8 cellular contexts compared by ENCODE assay signal in genomic region chr17:27544350-27545131, GRCh38.
DNase-seq lines count a peak whose midpoint lies in the region; ATAC-seq and TF ChIP-seq lines count a peak whose summit lies in the region.

No MANE protein-coding gene starts in this region.

- DNase-seq in CD8-positive, alpha-beta T cell = peak in 1 of 7 experiments; percentile 17
- DNase-seq in activated CD4-positive, CD25-positive, alpha-beta regulatory T cell treated with anti-CD3 and anti-CD28 coated beads, Interleukin-2, amount 50 U/mL, for 72 hours = peak; percentile 54
- peak in 1 of 9 donors; percentile 78 for DNase-seq in naive thymus-derived CD4-positive, alpha-beta T cell
- DNase-seq in lower lobe of right lung = no peak
- DNase-seq in NCI-H345 treated with DMSO at 0.1 percent for 48 hours (lab: John Stamatoyannopoulos, UW; ENCODE audit: unreplicated experiment) = no peak
- DNase-seq in mucosa of gallbladder (ENCODE audit: low spot score) = no peak

- peak overlapping the region; percentile 37 for H3K27ac Mint-ChIP-seq in CD8-positive, alpha-beta T cell
- peak overlapping the region in 5 of 9 donors; percentile 16 to 92 (median 19) for H3K27ac Mint-ChIP-seq in naive thymus-derived CD4-positive, alpha-beta T cell

- no peaks in the 10 kb centered on the region for H3K36me3 ChIP-seq in CD8-positive, alpha-beta T cell (ENCODE audit: insufficient read depth, low read length)
- no peaks in the 10 kb centered on the region for H3K36me3 ChIP-seq in naive thymus-derived CD4-positive, alpha-beta T cell (ENCODE audit: control insufficient read depth in 2 of 3, insufficient read depth in 3 of 3, low read length in 3 of 3)
- no peaks in the 10 kb centered on the region for H3K36me3 ChIP-seq in lower lobe of right lung

- no peak overlapping the region for H3K4me3 Mint-ChIP-seq in CD8-positive, alpha-beta T cell
- peak overlapping the region in 6 of 10 donors; percentile 9 to 80 (median 30) for H3K4me3 Mint-ChIP-seq in naive thymus-derived CD4-positive, alpha-beta T cell

- ATAC-seq in CD8-positive, alpha-beta T cell = peak; percentile 62
- ATAC-seq in GM19438 (IDR thresholded peaks at IDR 0.05; ENCODE audit: low read depth, unreplicated experiment) (peak; percentile 87), HG03457 (IDR thresholded peaks at IDR 0.05; ENCODE audit: unreplicated experiment) (peak; percentile 71), lower lobe of right lung (no peak)
- ATAC-seq in naive thymus-derived CD4-positive, alpha-beta T cell = peak; percentile 71

- H3K27me3 ChIP-seq in CD8-positive, alpha-beta T cell (ENCODE audit: insufficient read depth, low read length) = no peaks in the 10 kb centered on the region
- no peaks in the 10 kb centered on the region for H3K27me3 ChIP-seq in naive thymus-derived CD4-positive, alpha-beta T cell (ENCODE audit: control insufficient read depth in 2 of 2, insufficient read depth in 2 of 2, low read length in 2 of 2)
- H3K27me3 ChIP-seq in lower lobe of right lung (ENCODE audit: low read depth) = no peaks in the 10 kb centered on the region

- H3K27me3 Mint-ChIP-seq in CD8-positive, alpha-beta T cell (ENCODE audit: low read depth) = no peaks in the 10 kb centered on the region
- H3K27me3 Mint-ChIP-seq in naive thymus-derived CD4-positive, alpha-beta T cell = peaks cover 0 to 3% (median 0%) of the 10 kb centered on the region in 5 donors

- no peaks in the 10 kb centered on the region for H3K36me3 Mint-ChIP-seq in CD8-positive, alpha-beta T cell
- peaks cover 0 to 5% (median 0%) of the 10 kb centered on the region in 5 donors for H3K36me3 Mint-ChIP-seq in naive thymus-derived CD4-positive, alpha-beta T cell

- H3K4me3 ChIP-seq in CD8-positive, alpha-beta T cell (ENCODE audit: low read depth, low read length) = no peak overlapping the region
- H3K4me3 ChIP-seq in naive thymus-derived CD4-positive, alpha-beta T cell (ENCODE audit: low read length) = no peak overlapping the region
- H3K4me3 ChIP-seq in lower lobe of right lung = no peak overlapping the region

- no peaks in the 10 kb centered on the region for H3K9me3 ChIP-seq in CD8-positive, alpha-beta T cell (ENCODE audit: low read length)
- no peaks in the 10 kb centered on the region for H3K9me3 ChIP-seq in naive thymus-derived CD4-positive, alpha-beta T cell (ENCODE audit: control insufficient read depth in 2 of 3, low read length in 3 of 3)
- no peaks in the 10 kb centered on the region for H3K9me3 ChIP-seq in lower lobe of right lung

- no peak overlapping the region for H3K27ac ChIP-seq in CD8-positive, alpha-beta T cell (ENCODE audit: low read depth, low read length)
- H3K27ac ChIP-seq in naive thymus-derived CD4-positive, alpha-beta T cell (ENCODE audit: low read depth, low read length) = no peak overlapping the region
- H3K27ac ChIP-seq in lower lobe of right lung = no peak overlapping the region

- H3K4me1 Mint-ChIP-seq in CD8-positive, alpha-beta T cell (ENCODE audit: low read depth) = peaks cover 50% of the 10 kb centered on the region
- peaks cover 18 to 79% (median 35%) of the 10 kb centered on the region in 7 donors for H3K4me1 Mint-ChIP-seq in naive thymus-derived CD4-positive, alpha-beta T cell

- TF ChIP-seq CTCF in CD8-positive, alpha-beta T cell (IDR thresholded peaks at IDR 0.05) = no peak
- TF ChIP-seq CTCF in lower lobe of right lung (IDR thresholded peaks at IDR 0.05) = no peak

- H3K4me1 ChIP-seq in CD8-positive, alpha-beta T cell (ENCODE audit: insufficient read depth, low read length) = peaks cover 13% of the 10 kb centered on the region
- peaks cover 15 to 19% of the 10 kb centered on the region in 2 donors for H3K4me1 ChIP-seq in naive thymus-derived CD4-positive, alpha-beta T cell (ENCODE audit: control insufficient read depth in 2 of 2, insufficient read depth in 2 of 2, low read length in 2 of 2)
- H3K4me1 ChIP-seq in lower lobe of right lung = peaks cover 53% of the 10 kb centered on the region

- intact Hi-C loops in CD8-positive, alpha-beta T cell (cut with DNase I, micrococcal nuclease) = loop anchor here (5.0 to 10.0 kb wide), 2 partner anchors 90 to 112 kb away; partner anchors contain the start of gene KSR1 (in 1 of the 2)
- intact Hi-C loops in naive thymus-derived CD4-positive, alpha-beta T cell (cut with micrococcal nuclease) = loop anchor here (1.0 to 10.0 kb wide), 5 partner anchors 16 to 88 kb away; partner anchors contain the start of gene KSR1 (in 1 of the 2)
- intact Hi-C loops in lower lobe of right lung (cut with DNase I) = no loop called here

- H3K9me3 Mint-ChIP-seq in CD8-positive, alpha-beta T cell = no peaks in the 10 kb centered on the region
- no peaks in the 10 kb centered on the region for H3K9me3 Mint-ChIP-seq in naive thymus-derived CD4-positive, alpha-beta T cell

- CTCF ChIA-PET in CD8-positive, alpha-beta T cell (lab: Charles Lee) = no interaction called here
- CTCF ChIA-PET in naive thymus-derived CD4-positive, alpha-beta T cell (lab: Charles Lee) = no interaction called here

- POLR2A ChIA-PET in CD8-positive, alpha-beta T cell (lab: Charles Lee) = no interaction called here
- POLR2A ChIA-PET in naive thymus-derived CD4-positive, alpha-beta T cell (lab: Charles Lee) = no interaction called here

Comparison
In these comparisons a context has a peak if more than half of its experiments do, and no peak if none do; other contexts are left out.
1. ATAC-seq: peak in CD8-positive, alpha-beta T cell (single experiment), GM19438 (single experiment), HG03457 (single experiment) and naive thymus-derived CD4-positive, alpha-beta T cell (single experiment); none in lower lobe of right lung (0 of 2).